Comparison of ENCODE assay signal across 10 cellular contexts in genomic region chr17:68906638-68907037, GRCh38. TPM values are rescaled to one million over a fixed set of nuclear protein-coding genes. Genes with fewer than 3 reads are reported as not detected.
DNase-seq lines count a peak whose midpoint lies in the region; TF ChIP-seq lines count a peak whose summit lies in the region.
"Had no signal": no experiment of that assay in that cellular context is flagged by ENCODE, and none has a peak within 500 bp of the region (broad histone marks: within the 10 kb centered on the region; RNA-seq: fewer than 3 reads in every experiment).

No MANE protein-coding gene starts in this region.

- no peaks in the 10 kb centered on the region for H3K9me3 Mint-ChIP-seq in activated T-helper 1 cell treated with anti-CD3 and anti-CD28 coated beads, Interleukin-12 subunit alpha, Interleukin-12 subunit beta, Interleukin-2, Interleukin-4 antibody, amounts not matched to agents 30 ng/mL and 10 ng/mL and 1 ng/mL, durations not matched to agents 14 hours and 24 hours and 36 hours
- no peaks in the 10 kb centered on the region for H3K9me3 Mint-ChIP-seq in activated CD4-positive, alpha-beta T cell treated with anti-CD3 and anti-CD28 coated beads, Interleukin-2, amount 10 ng/mL, durations not matched to agents 24 days and 14 days

- H3K36me3 ChIP-seq in Karpas-422 (ENCODE audit: insufficient read depth, low read length) (no peaks in the 10 kb centered on the region), ascending aorta (no peaks in the 10 kb centered on the region)

- H4K20me1 ChIP-seq in Karpas-422 (ENCODE audit: insufficient read depth, low read depth, low read length) = no peaks in the 10 kb centered on the region

- H3K4me1 ChIP-seq in Karpas-422 (ENCODE audit: low read length) = no peaks in the 10 kb centered on the region
- H3K4me1 ChIP-seq in ascending aorta = peaks cover 0 to 26% of the 10 kb centered on the region in 2 donors

- H3K36me3 Mint-ChIP-seq in activated T-helper 1 cell treated with anti-CD3 and anti-CD28 coated beads, Interleukin-12 subunit alpha, Interleukin-12 subunit beta, Interleukin-2, Interleukin-4 antibody, amounts not matched to agents 30 ng/mL and 10 ng/mL and 1 ng/mL, durations not matched to agents 14 hours and 24 hours and 36 hours (ENCODE audit: low read depth) = no peaks in the 10 kb centered on the region
- H3K36me3 Mint-ChIP-seq in activated CD4-positive, alpha-beta T cell treated with anti-CD3 and anti-CD28 coated beads, Interleukin-2, amount 10 ng/mL, durations not matched to agents 24 days and 14 days (ENCODE audit: low read depth) = no peaks in the 10 kb centered on the region

- H3K27ac ChIP-seq in AG04450 (ENCODE audit: low read depth, low read length) (no peak overlapping the region), Karpas-422 (ENCODE audit: low read length) (no peak overlapping the region), ascending aorta (no peak overlapping the region)

- H3K4me3 ChIP-seq in AG04450 (ENCODE audit: low read depth, low read length) (no peak overlapping the region), Karpas-422 (ENCODE audit: low read length) (no peak overlapping the region), ascending aorta (no peak overlapping the region)

- no peak overlapping the region for H3K9ac ChIP-seq in Karpas-422 (ENCODE audit: low read length)

- DNase-seq in AG04450 (ENCODE audit: low read depth, low spot score) (no peak), Karpas-422 (peak; percentile 47), ascending aorta (ENCODE audit: low spot score in 2 of 2) (no peak), left kidney (ENCODE audit: low read depth, low spot score) (peak; percentile 42), COLO829 (ENCODE audit: low spot score) (no peak), SHP77 treated with DMSO at 0.1 percent for 48 hours (lab: John Stamatoyannopoulos, UW) (no peak)
- DNase-seq in activated T-helper 1 cell treated with anti-CD3 and anti-CD28 coated beads, Interleukin-12 subunit alpha, Interleukin-12 subunit beta, Interleukin-2, Interleukin-4 antibody, amounts not matched to agents 30 ng/mL and 10 ng/mL and 1 ng/mL, durations not matched to agents 14 hours and 24 hours and 36 hours (ENCODE audit: low spot score) = no peak
- DNase-seq in activated CD4-positive, alpha-beta T cell treated with anti-CD3 and anti-CD28 coated beads, Interleukin-2, amount 10 ng/mL, durations not matched to agents 24 days and 14 days = no peak
- DNase-seq: DMS79, NCI-H1436 had no signal

- POLR2A ChIA-PET in AG04450 (lab: Yijun Ruan, JAX) = no interaction called here

- H2AFZ ChIP-seq in Karpas-422 (ENCODE audit: low read length) = no peak overlapping the region

- H3K27me3 ChIP-seq in AG04450 (ENCODE audit: control insufficient read depth, insufficient read depth, low read length) = no peaks in the 10 kb centered on the region
- H3K27me3 ChIP-seq in Karpas-422 (ENCODE audit: low read length) = no peaks in the 10 kb centered on the region
- no peaks in the 10 kb centered on the region for H3K27me3 ChIP-seq in ascending aorta

- TF ChIP-seq CTCF in AG04450 (IDR thresholded peaks at IDR 0.05; ENCODE audit: low read depth, low read length) (peak; percentile 51), ascending aorta (IDR thresholded peaks at IDR 0.05) (peak in 2 of 3 experiments; percentile 13 to 29)

- H3K27ac Mint-ChIP-seq in activated T-helper 1 cell treated with anti-CD3 and anti-CD28 coated beads, Interleukin-12 subunit alpha, Interleukin-12 subunit beta, Interleukin-2, Interleukin-4 antibody, amounts not matched to agents 30 ng/mL and 10 ng/mL and 1 ng/mL, durations not matched to agents 14 hours and 24 hours and 36 hours = no peak overlapping the region
- no peak overlapping the region for H3K27ac Mint-ChIP-seq in activated CD4-positive, alpha-beta T cell treated with anti-CD3 and anti-CD28 coated beads, Interleukin-2, amount 10 ng/mL, durations not matched to agents 24 days and 14 days

- H3K4me2 ChIP-seq in Karpas-422 (ENCODE audit: low read depth, low read length, poor library complexity, severe bottlenecking) = no peak overlapping the region

- H3K4me3 Mint-ChIP-seq in activated T-helper 1 cell treated with anti-CD3 and anti-CD28 coated beads, Interleukin-12 subunit alpha, Interleukin-12 subunit beta, Interleukin-2, Interleukin-4 antibody, amounts not matched to agents 30 ng/mL and 10 ng/mL and 1 ng/mL, durations not matched to agents 14 hours and 24 hours and 36 hours = no peak overlapping the region
- no peak overlapping the region for H3K4me3 Mint-ChIP-seq in activated CD4-positive, alpha-beta T cell treated with anti-CD3 and anti-CD28 coated beads, Interleukin-2, amount 10 ng/mL, durations not matched to agents 24 days and 14 days

- no peaks in the 10 kb centered on the region for H3K4me1 Mint-ChIP-seq in activated T-helper 1 cell treated with anti-CD3 and anti-CD28 coated beads, Interleukin-12 subunit alpha, Interleukin-12 subunit beta, Interleukin-2, Interleukin-4 antibody, amounts not matched to agents 30 ng/mL and 10 ng/mL and 1 ng/mL, durations not matched to agents 14 hours and 24 hours and 36 hours (ENCODE audit: low read depth)
- no peaks in the 10 kb centered on the region for H3K4me1 Mint-ChIP-seq in activated CD4-positive, alpha-beta T cell treated with anti-CD3 and anti-CD28 coated beads, Interleukin-2, amount 10 ng/mL, durations not matched to agents 24 days and 14 days

- H3K9me3 ChIP-seq in AG04450 (ENCODE audit: control insufficient read depth, insufficient read depth, low read length) (no peaks in the 10 kb centered on the region), Karpas-422 (ENCODE audit: low read length) (no peaks in the 10 kb centered on the region), ascending aorta (no peaks in the 10 kb centered on the region)

- intact Hi-C loops in ascending aorta (cut with DNase I) = no loop called here
- intact Hi-C loops in activated T-helper 1 cell treated with anti-CD3 and anti-CD28 coated beads, Interleukin-12 subunit alpha, Interleukin-12 subunit beta, Interleukin-2, Interleukin-4 antibody, amounts not matched to agents 30 ng/mL and 10 ng/mL and 1 ng/mL, durations not matched to agents 14 hours and 24 hours and 36 hours (cut with micrococcal nuclease) = no loop called here
- intact Hi-C loops in activated CD4-positive, alpha-beta T cell treated with anti-CD3 and anti-CD28 coated beads, Interleukin-2, amount 10 ng/mL, durations not matched to agents 24 days and 14 days (cut with micrococcal nuclease) = no loop called here

- H3K9me2 ChIP-seq in Karpas-422 (replicated peaks; ENCODE audit: insufficient read depth, low read length) = no peaks in the 10 kb centered on the region

- no peaks in the 10 kb centered on the region for H3K27me3 Mint-ChIP-seq in activated T-helper 1 cell treated with anti-CD3 and anti-CD28 coated beads, Interleukin-12 subunit alpha, Interleukin-12 subunit beta, Interleukin-2, Interleukin-4 antibody, amounts not matched to agents 30 ng/mL and 10 ng/mL and 1 ng/mL, durations not matched to agents 14 hours and 24 hours and 36 hours (ENCODE audit: insufficient read depth)
- no peaks in the 10 kb centered on the region for H3K27me3 Mint-ChIP-seq in activated CD4-positive, alpha-beta T cell treated with anti-CD3 and anti-CD28 coated beads, Interleukin-2, amount 10 ng/mL, durations not matched to agents 24 days and 14 days

- no peaks in the 10 kb centered on the region for H3K79me2 ChIP-seq in Karpas-422 (ENCODE audit: low read length)

- CTCF ChIA-PET in AG04450 (lab: Charles Lee) = interaction anchor here (0.6 to 1.0 kb wide), 7 partner anchors 13 to 135 kb away, joined by 3 to 9 read pairs (median 5); no protein-coding TSS in a partner anchor

RNA-seq across cellular contexts. Expression of gene ABCA8, which starts 48.6 kb away (rescaled TPM):
- 9.7 and 13.8 TPM in 2 replicates for polyA plus RNA-seq in AG04450 (2011; rRNA removed)
- polyA minus RNA-seq in AG04450 (2011; rRNA and poly(A)+ RNA removed) = 6.1 and 11.3 TPM in 2 replicates
- not detected in 2 replicates for total RNA-seq in Karpas-422 (2014; rRNA removed; shearing (Covaris generic); ENCODE audit: low replicate concordance)
- total RNA-seq in ascending aorta = 69.6 TPM
- not detected in 2 replicates for total RNA-seq in activated T-helper 1 cell treated with anti-CD3 and anti-CD28 coated beads, Interleukin-12 subunit alpha, Interleukin-12 subunit beta, Interleukin-2, Interleukin-4 antibody, amounts not matched to agents 30 ng/mL and 10 ng/mL and 1 ng/mL, durations not matched to agents 14 hours and 24 hours and 36 hours
- total RNA-seq in activated CD4-positive, alpha-beta T cell treated with anti-CD3 and anti-CD28 coated beads, Interleukin-2, amount 10 ng/mL, durations not matched to agents 24 days and 14 days = not detected in 2 replicates

Comparison
In these comparisons a context has a peak if more than half of its experiments do, and no peak if none do; other contexts are left out.
1. DNase-seq: peak in Karpas-422 (single experiment) and left kidney (single experiment); none in AG04450 (single experiment), ascending aorta (0 of 2), activated T-helper 1 cell treated with anti-CD3 and anti-CD28 coated beads, Interleukin-12 subunit alpha, Interleukin-12 subunit beta, Interleukin-2, Interleukin-4 antibody, amounts not matched to agents 30 ng/mL and 10 ng/mL and 1 ng/mL, durations not matched to agents 14 hours and 24 hours and 36 hours (single experiment), COLO829 (single experiment), SHP77 treated with DMSO at 0.1 percent for 48 hours (single experiment) and activated CD4-positive, alpha-beta T cell treated with anti-CD3 and anti-CD28 coated beads, Interleukin-2, amount 10 ng/mL, durations not matched to agents 24 days and 14 days (single experiment).
2. RNA of gene ABCA8, which starts 48.6 kb away (total RNA-seq): 69.6 TPM in ascending aorta (single experiment); not detected in Karpas-422, not detected in activated T-helper 1 cell treated with anti-CD3 and anti-CD28 coated beads, Interleukin-12 subunit alpha, Interleukin-12 subunit beta, Interleukin-2, Interleukin-4 antibody, amounts not matched to agents 30 ng/mL and 10 ng/mL and 1 ng/mL, durations not matched to agents 14 hours and 24 hours and 36 hours and not detected in activated CD4-positive, alpha-beta T cell treated with anti-CD3 and anti-CD28 coated beads, Interleukin-2, amount 10 ng/mL, durations not matched to agents 24 days and 14 days; every median in the first group is over 10 times any median in the second.